10 cellular contexts compared by ENCODE assay signal in the genomic region with DNA sequence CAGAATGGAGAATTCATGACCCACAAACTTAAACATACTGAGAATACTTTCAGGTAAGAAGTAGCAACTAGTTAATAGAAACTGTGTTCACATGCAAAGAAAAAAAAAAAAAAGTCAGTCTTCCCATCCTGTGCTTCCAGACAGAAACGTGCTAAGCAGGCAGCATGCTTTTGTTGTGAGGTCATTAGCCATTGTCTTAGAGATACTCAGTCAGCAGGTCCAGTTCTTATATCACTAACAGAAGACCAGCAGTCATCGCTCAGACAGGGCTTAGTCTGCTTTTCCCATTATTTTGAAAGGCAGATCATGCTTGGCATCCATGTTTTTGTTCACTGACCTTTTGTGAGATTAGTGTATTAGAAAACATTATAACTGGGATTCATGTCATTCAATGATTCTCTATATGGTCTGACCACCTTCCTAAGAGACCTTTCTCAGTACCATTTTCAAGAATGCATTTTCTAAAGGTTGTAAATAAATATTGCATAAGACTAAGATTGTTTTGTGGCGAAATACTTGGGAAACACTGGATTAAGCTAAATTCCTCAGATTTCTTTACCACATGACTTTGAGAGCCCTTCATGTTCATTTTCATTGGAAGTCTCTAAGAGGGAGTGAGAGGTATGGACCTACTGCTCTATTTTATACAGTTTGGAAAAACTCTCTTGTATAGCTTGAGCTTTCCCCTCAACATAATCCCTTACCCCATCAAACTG. TPM values are rescaled to one million over a fixed set of nuclear protein-coding genes. Genes with fewer than 3 reads are reported as not detected.
DNase-seq lines count a peak whose midpoint lies in the region; ATAC-seq, FAIRE-seq and TF ChIP-seq lines count a peak whose summit lies in the region.
"Had no signal": no experiment of that assay in that cellular context is flagged by ENCODE, and none has a peak within 500 bp of the region (broad histone marks: within the 10 kb centered on the region; RNA-seq: fewer than 3 reads in every experiment).

No MANE protein-coding gene starts in this region.

- RAD21 ChIA-PET in GM12878 (lab: Charles Lee; ENCODE audit: unreplicated experiment) = interaction anchor here (1.1 to 6.4 kb wide), 6 partner anchors 8 to 309 kb away, joined by 4 to 112 read pairs (median 14); no protein-coding TSS in a partner anchor

- WGBS in GM12878 (ENCODE audit: insufficient coverage, insufficient replicate concordance, low lambda C conversion rate, missing lambda C conversion rate) = 60% methylated on average over 3 of the region's 3 CpGs

- DNase-seq in HK-2 (ENCODE audit: unreplicated experiment) = peak; percentile 48
- no peak for DNase-seq in GM12878 (ENCODE audit: low read depth, low spot score)
- peak; percentile 82 for DNase-seq in iris pigment epithelial cell (ENCODE audit: low read depth)
- DNase-seq in NCI-H2029 (lab: John Stamatoyannopoulos, UW) = no peak
- no peak for DNase-seq in DMS79 treated with DMSO at 0.1 percent for 48 hours (lab: John Stamatoyannopoulos, UW)
- no peak for DNase-seq in head of caudate nucleus
- DNase-seq: GOT3 had no signal

- ATAC-seq in GM12878 = no peak
- ATAC-seq in HG03097 (IDR thresholded peaks at IDR 0.05; ENCODE audit: low FRiP score, unreplicated experiment) = no peak

- SMC1A ChIA-PET in GM12878 (lab: Charles Lee; ENCODE audit: uncharacterized antibody, unreplicated experiment) = interaction anchor here (0.6 to 4.5 kb wide), 14 partner anchors 7 to 509 kb away, joined by 3 to 60 read pairs (median 6); no protein-coding TSS in a partner anchor

- no peaks in the 10 kb centered on the region for H3K79me2 ChIP-seq in GM12878 (ENCODE audit: control insufficient read depth, insufficient read depth, low read length)

- TF ChIP-seq EP300 in GM12878 (IDR thresholded peaks at IDR 0.05; ENCODE audit: borderline replicate concordance in 1 of 2, control insufficient read depth in 1 of 2, low read depth in 2 of 2, low read length in 2 of 2) = no peak

- H2AFZ ChIP-seq in GM12878 (ENCODE audit: control insufficient read depth, low read depth, low read length) = no peak overlapping the region

- H3K27ac ChIP-seq in GM12878 (ENCODE audit: control insufficient read depth, insufficient read depth) = no peak overlapping the region
- H3K27ac ChIP-seq in subcutaneous abdominal adipose tissue (ENCODE audit: low read depth, low read length) = peak overlapping the region; percentile 38

- H4K20me1 ChIP-seq in GM12878 (ENCODE audit: control insufficient read depth, insufficient read depth) = no peaks in the 10 kb centered on the region

- no peak for TF ChIP-seq CTCF in GM12878 (IDR thresholded peaks at IDR 0.05 in 2 of 3, conservative IDR thresholded peaks at IDR 0.05 in 1 of 3; ENCODE audit: control insufficient read depth in 2 of 3, extremely low read depth in 1 of 3, insufficient read depth in 1 of 3, low read depth in 3 of 3, low read length in 3 of 3)

- POLR2A ChIA-PET in GM12878 (lab: Charles Lee) = interaction anchor here (1.3 kb wide), 1 partner anchor 31 kb away, joined by 3 read pairs; no protein-coding TSS in a partner anchor

- intact Hi-C loops in GM12878 (cut with micrococcal nuclease; ENCODE audit: unreplicated experiment) = loop anchor here (5.0 to 10.0 kb wide), 4 partner anchors 59 to 427 kb away; no protein-coding TSS in a partner anchor
- intact Hi-C loops in head of caudate nucleus (cut with DNase I) = loop anchor here (10.0 kb wide), 1 partner anchor 247 kb away; no protein-coding TSS in a partner anchor

- peak; percentile 13 for FAIRE-seq in GM12878 (lab: Jason Lieb, UNC)
- FAIRE-seq: colon had no signal

- no peak overlapping the region for H3K4me2 ChIP-seq in GM12878 (ENCODE audit: control insufficient read depth, insufficient read depth)

- H3K4me1 ChIP-seq in GM12878 (ENCODE audit: control insufficient read depth, insufficient read depth, low read length) = no peaks in the 10 kb centered on the region
- peaks cover 0 to 42% (median 25%) of the 10 kb centered on the region in 5 donors for H3K4me1 ChIP-seq in subcutaneous abdominal adipose tissue (ENCODE audit: control insufficient read depth in 5 of 5, insufficient read depth in 5 of 5, low read length in 5 of 5)

- in situ Hi-C loops in GM12878 (cut with MboI) = no loop called here

- BruUV-seq in GM12878 (replicated peaks; lab: Mats Ljungman, UMichigan) = no TSS peak

- H3K27me3 ChIP-seq in GM12878 (replicated peaks in 1 of 2; ENCODE audit: control insufficient read depth in 2 of 2, insufficient read depth in 2 of 2, low read length in 1 of 2) = no peaks in the 10 kb centered on the region
- H3K27me3 ChIP-seq in subcutaneous abdominal adipose tissue (ENCODE audit: control insufficient read depth in 5 of 5, insufficient read depth in 4 of 5, low read length in 5 of 5) = no peaks in the 10 kb centered on the region

- H3K36me3 ChIP-seq in GM12878 (ENCODE audit: control insufficient read depth in 2 of 2, insufficient read depth in 2 of 2, low read length in 1 of 2) = no peaks in the 10 kb centered on the region
- peaks cover 0 to 10% (median 4%) of the 10 kb centered on the region in 5 donors for H3K36me3 ChIP-seq in subcutaneous abdominal adipose tissue (ENCODE audit: control insufficient read depth in 5 of 5, insufficient read depth in 5 of 5, low read length in 5 of 5)

- H3K4me3 ChIP-seq in GM12878 = no peak overlapping the region
- no peak overlapping the region for H3K4me3 ChIP-seq in subcutaneous abdominal adipose tissue (ENCODE audit: low read depth in 1 of 5, low read length in 5 of 5)

- H3K9ac ChIP-seq in GM12878 (ENCODE audit: control insufficient read depth, insufficient read depth, low read length) (no peak overlapping the region), subcutaneous abdominal adipose tissue (ENCODE audit: low read length in 5 of 5) (no peak overlapping the region)

- H3K9me3 ChIP-seq in GM12878 (replicated peaks; ENCODE audit: control insufficient read depth, insufficient read depth, low read length) (no peaks in the 10 kb centered on the region), subcutaneous abdominal adipose tissue (ENCODE audit: control insufficient read depth in 5 of 5, low read length in 5 of 5) (no peaks in the 10 kb centered on the region)

- no peak for TF ChIP-seq RAD21 in GM12878 (IDR thresholded peaks at IDR 0.05; ENCODE audit: insufficient read depth, low read depth, low read length)

- TF ChIP-seq POLR2A in GM12878 (IDR thresholded peaks at IDR 0.05; ENCODE audit: low read depth, low read length) = no peak

- CTCF ChIA-PET in GM12878 (lab: Yijun Ruan, JAX) = interaction anchor here (0.6 to 9.4 kb wide), 16 partner anchors 8 to 508 kb away, joined by 3 to 168 read pairs (median 5); no protein-coding TSS in a partner anchor

TF ChIP-seq in GM12878, 131 proteins besides CTCF, POLR2A, EP300 and RAD21 (continues in another document):
- no peak for TF ChIP-seq SMC3 (IDR thresholded peaks at IDR 0.05; ENCODE audit: borderline replicate concordance, low read length)
- TF ChIP-seq ZNF384 (IDR thresholded peaks at IDR 0.05; ENCODE audit: borderline replicate concordance, low read depth, low read length) = no peak
- TF ChIP-seq, protein P1, sequence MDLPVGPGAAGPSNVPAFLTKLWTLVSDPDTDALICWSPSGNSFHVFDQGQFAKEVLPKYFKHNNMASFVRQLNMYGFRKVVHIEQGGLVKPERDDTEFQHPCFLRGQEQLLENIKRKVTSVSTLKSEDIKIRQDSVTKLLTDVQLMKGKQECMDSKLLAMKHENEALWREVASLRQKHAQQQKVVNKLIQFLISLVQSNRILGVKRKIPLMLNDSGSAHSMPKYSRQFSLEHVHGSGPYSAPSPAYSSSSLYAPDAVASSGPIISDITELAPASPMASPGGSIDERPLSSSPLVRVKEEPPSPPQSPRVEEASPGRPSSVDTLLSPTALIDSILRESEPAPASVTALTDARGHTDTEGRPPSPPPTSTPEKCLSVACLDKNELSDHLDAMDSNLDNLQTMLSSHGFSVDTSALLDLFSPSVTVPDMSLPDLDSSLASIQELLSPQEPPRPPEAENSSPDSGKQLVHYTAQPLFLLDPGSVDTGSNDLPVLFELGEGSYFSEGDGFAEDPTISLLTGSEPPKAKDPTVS (IDR thresholded peaks at IDR 0.05; ENCODE audit: low read depth, low read length) = no peak
- TF ChIP-seq RUNX3 (IDR thresholded peaks at IDR 0.05; ENCODE audit: low read length) = no peak
- TF ChIP-seq FOXK2 (IDR thresholded peaks at IDR 0.05) = no peak
- TF ChIP-seq, protein P2, sequence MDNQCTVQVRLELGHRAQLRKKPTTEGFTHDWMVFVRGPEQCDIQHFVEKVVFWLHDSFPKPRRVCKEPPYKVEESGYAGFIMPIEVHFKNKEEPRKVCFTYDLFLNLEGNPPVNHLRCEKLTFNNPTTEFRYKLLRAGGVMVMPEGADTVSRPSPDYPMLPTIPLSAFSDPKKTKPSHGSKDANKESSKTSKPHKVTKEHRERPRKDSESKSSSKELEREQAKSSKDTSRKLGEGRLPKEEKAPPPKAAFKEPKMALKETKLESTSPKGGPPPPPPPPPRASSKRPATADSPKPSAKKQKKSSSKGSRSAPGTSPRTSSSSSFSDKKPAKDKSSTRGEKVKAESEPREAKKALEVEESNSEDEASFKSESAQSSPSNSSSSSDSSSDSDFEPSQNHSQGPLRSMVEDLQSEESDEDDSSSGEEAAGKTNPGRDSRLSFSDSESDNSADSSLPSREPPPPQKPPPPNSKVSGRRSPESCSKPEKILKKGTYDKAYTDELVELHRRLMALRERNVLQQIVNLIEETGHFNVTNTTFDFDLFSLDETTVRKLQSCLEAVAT (IDR thresholded peaks at IDR 0.05) = no peak
- no peak for TF ChIP-seq EZH2 (IDR thresholded peaks at IDR 0.05; ENCODE audit: borderline replicate concordance, control insufficient read depth, low read depth, low read length)
- TF ChIP-seq MTA3 (IDR thresholded peaks at IDR 0.05; ENCODE audit: borderline replicate concordance, low read length) = no peak
- no peak for TF ChIP-seq ZZZ3 (IDR thresholded peaks at IDR 0.05; ENCODE audit: control insufficient read depth, insufficient read length, low read depth)

RNA-seq across cellular contexts. Expression of a gene that starts 45.0 kb away (rescaled TPM):
- total RNA-seq in GM12878 (2013; cell fraction: nucleolus; rRNA removed) = 52.9 and 65.3 TPM in 2 replicates
- total RNA-seq in GM12878 (2014; rRNA removed) (3.2 and 3.5 TPM in 2 replicates), GM12878 (2014; rRNA removed; fragmentation: Illumina TruSeq; extraction: Trizol) (2.9 and 3.8 TPM in 2 replicates), GM12878 (2021) (2.3 and 4.2 TPM in 2 replicates)
- 1.1 TPM for polyA plus RNA-seq in GM12878 (2011; ENCODE audit: low read depth)
- polyA plus RNA-seq in GM12878 (2011; rRNA removed) (12.4 and 24.0 TPM in 2 replicates), GM12878 (2014; fragmentation: Illumina TruSeq; extraction: Trizol) (3.7 TPM in 2 replicates), GM12878 (2014; fragmentation: Nextera tagmentation; extraction: Ambion mirVana) (1 to 10 TPM in 1 of 2 experiments, under 1 TPM in 1; 0.82 to 1.4 TPM), GM12878 (2014; rRNA removed) (1.8 and 2.4 TPM in 2 replicates), GM12878 (2016; fragmentation: Nextera tagmentation; extraction: Ambion mirVana) (1 to 10 TPM; 7.4 to 8.3 TPM)
- 3.3 and 4.4 TPM in 2 replicates for polyA plus RNA-seq in GM12878 (2011; cell fraction: cytosol; rRNA removed)
- 8.8 and 9.8 TPM in 2 replicates for polyA plus RNA-seq in GM12878 (2011; cell fraction: nucleus; rRNA removed)
- 2.6 and 2.8 TPM in 2 replicates for polyA plus RNA-seq in GM12878 (2012)
- polyA minus RNA-seq in GM12878 (2011; rRNA and poly(A)+ RNA removed) = 6.6 and 7.2 TPM in 2 replicates
- polyA minus RNA-seq in GM12878 (2011; cell fraction: cytosol; rRNA and poly(A)+ RNA removed) = 0.52 and 0.80 TPM in 2 replicates
- polyA minus RNA-seq in GM12878 (2011; cell fraction: nucleus; rRNA and poly(A)+ RNA removed) = 12.5 and 22.0 TPM in 2 replicates

Comparison
In these comparisons a context has a peak if more than half of its experiments do, and no peak if none do; other contexts are left out.
1. DNase-seq: peak in HK-2 (single experiment) and iris pigment epithelial cell (single experiment); none in GM12878 (single experiment), NCI-H2029 (single experiment), DMS79 treated with DMSO at 0.1 percent for 48 hours (single experiment) and head of caudate nucleus (0 of 42).